Comparison of ENCODE assay signal across 26 cellular contexts in the genomic region with DNA sequence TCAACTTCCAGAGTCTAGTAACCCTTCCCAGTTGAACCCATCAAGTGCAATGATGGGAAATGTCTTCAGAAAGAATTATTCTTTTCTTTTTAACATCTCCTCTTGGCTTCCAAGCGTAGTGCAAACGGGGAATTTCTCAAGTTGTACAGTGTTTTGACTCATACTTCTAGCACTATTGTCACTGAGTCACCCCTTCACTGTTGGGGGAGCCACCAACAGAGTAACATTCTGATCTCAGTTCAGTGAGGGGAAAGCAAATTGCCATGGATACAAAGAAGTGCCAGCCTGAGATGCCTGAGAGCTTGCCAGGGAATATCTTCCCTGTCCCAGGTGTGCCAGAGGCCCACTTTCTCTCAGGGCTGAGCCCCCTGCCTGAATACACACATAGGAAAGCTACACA. TPM values are rescaled to one million over a fixed set of nuclear protein-coding genes. Genes with fewer than 3 reads are reported as not detected.
"Had no signal": no experiment of that assay in that cellular context is flagged by ENCODE, and none has a peak within 500 bp of the region (broad histone marks: within the 10 kb centered on the region; RNA-seq: fewer than 3 reads in every experiment).

No MANE protein-coding gene starts in this region.

- H3K4me3 ChIP-seq: sigmoid colon, smooth muscle cell, thyroid gland, upper lobe of right lung had no signal

- ATAC-seq: left ventricle myocardium superior, natural killer cell, upper lobe of right lung had no signal

- H3K4me1 ChIP-seq: sigmoid colon, thyroid gland, upper lobe of right lung had no signal

- H3K9me3 ChIP-seq: sigmoid colon, thyroid gland, upper lobe of right lung had no signal

- DNase-seq: activated CD8-positive, alpha-beta memory T cell treated with anti-CD3 and anti-CD28 coated beads for 24 hours; activated CD8-positive, alpha-beta memory T cell treated with anti-CD3 and anti-CD28 coated beads, Interleukin-2, amount 50 U/mL, for 4 hours; aorta; brain microvascular endothelial cell; central memory CD4-positive, alpha-beta T cell; dermis blood vessel endothelial cell; effector memory CD4-positive, alpha-beta T cell; foreskin melanocyte; glutamatergic neuron; left ventricle myocardium superior; mammary epithelial cell; natural killer cell; retina; Right ventricle myocardium superior; sigmoid colon; stimulated activated CD4-positive, alpha-beta T cell treated with anti-CD3 and anti-CD28 coated beads, Interleukin-15, amount 100 ng/mL, for 24 hours; stimulated activated CD4-positive, alpha-beta T cell treated with anti-CD3 and anti-CD28 coated beads, Interleukin-4, amount 100 ng/mL, for 1 hour; stimulated activated naive CD4-positive, alpha-beta T cell treated with Interleukin-2 at 50 U/mL for 16 hours; substantia nigra; thyroid gland; upper lobe of right lung; WERI-Rb-1 had no signal

- H3K36me3 ChIP-seq: brain microvascular endothelial cell, thyroid gland, upper lobe of right lung, WERI-Rb-1 had no signal

- H3K4me1 Mint-ChIP-seq: mesothelial cell of epicardium, natural killer cell had no signal

- H3K4me3 Mint-ChIP-seq: mesothelial cell of epicardium; natural killer cell; T-helper 1 cell treated with Interleukin-12 subunit alpha and Interleukin-12 subunit beta and Interleukin-4 antibody, amounts not matched to agents 30 μg/mL and 1 μg/mL, for 36 hours had no signal

- H3K9me3 Mint-ChIP-seq: natural killer cell had no signal

- H3K36me3 Mint-ChIP-seq: natural killer cell had no signal

- H3K27me3 ChIP-seq: brain microvascular endothelial cell, sigmoid colon, thyroid gland, upper lobe of right lung had no signal

- H3K27ac ChIP-seq: brain microvascular endothelial cell, sigmoid colon, thyroid gland, upper lobe of right lung, WERI-Rb-1 had no signal

RNA-seq across cellular contexts. Expression of a gene that starts 31.0 kb away (rescaled TPM):
- total RNA-seq: dermis blood vessel endothelial cell, mammary epithelial cell, Right ventricle myocardium superior, SK-MEL-5, smooth muscle cell had no signal

RNA-seq across cellular contexts. Expression of a gene that starts 50.8 kb away (rescaled TPM):
- total RNA-seq: left ventricle myocardium superior, mammary epithelial cell, Right ventricle myocardium superior, SK-MEL-5 had no signal
- polyA plus RNA-seq: mammary epithelial cell had no signal
